ENCODE assay signal across 8 cellular contexts in genomic region chr19:56105090-56105701, GRCh38. TPM values are rescaled to one million over a fixed set of nuclear protein-coding genes. Genes with fewer than 3 reads are reported as not detected.
DNase-seq lines count a peak whose midpoint lies in the region; ATAC-seq, FAIRE-seq and TF ChIP-seq lines count a peak whose summit lies in the region.

No MANE protein-coding gene starts in this region.

- H3K27me3 ChIP-seq in HCT116 (ENCODE audit: insufficient read depth, low read length) (no peaks in the 10 kb centered on the region), RWPE2 (ENCODE audit: insufficient read depth, poor library complexity, severe bottlenecking) (no peaks in the 10 kb centered on the region), ascending aorta (no peaks in the 10 kb centered on the region), right atrium auricular region (no peaks in the 10 kb centered on the region), MM.1S (replicated peaks; ENCODE audit: insufficient read depth, low read length) (no peaks in the 10 kb centered on the region)

- H3K79me2 ChIP-seq in HCT116 (ENCODE audit: insufficient read depth, low read length) (peaks cover 94% of the 10 kb centered on the region), MM.1S (ENCODE audit: low read length) (peaks cover 87% of the 10 kb centered on the region)

- RAD21 ChIA-PET in HCT116 (lab: Charles Lee; ENCODE audit: low non-redundant PET in 1 of 2, low total read pairs in 2 of 2, uncharacterized antibody in 2 of 2, unreplicated experiment in 2 of 2) = no interaction called here

- H2AFZ ChIP-seq in HCT116 (ENCODE audit: low read depth, low read length, poor library complexity, severe bottlenecking) (no peak overlapping the region), MM.1S (ENCODE audit: low read length) (no peak overlapping the region)

- CTCF ChIA-PET in A549 (lab: Yijun Ruan, JAX) (interaction anchor here (0.9 to 2.1 kb wide), 12 partner anchors 9 to 228 kb away, joined by 3 to 13 read pairs (median 4); partner anchors contain the start of gene ZNF444), HCT116 (lab: Charles Lee) (interaction anchor here (1.0 to 1.4 kb wide), 6 partner anchors 9 to 228 kb away, joined by 3 to 8 read pairs (median 4); no protein-coding TSS in a partner anchor)

- TF ChIP-seq CTCF in A549 (IDR thresholded peaks at IDR 0.05) (peak; percentile 58), HCT116 (IDR thresholded peaks at IDR 0.05 in 2 of 3, conservative IDR thresholded peaks at IDR 0.05 in 1 of 3; ENCODE audit: borderline replicate concordance in 1 of 3, insufficient read depth in 1 of 3, low read depth in 2 of 3, low read length in 2 of 3) (peak; percentile 25 to 75 (median 61); a peak in 4 of 6 replicates), RWPE2 (IDR thresholded peaks at IDR 0.05; ENCODE audit: poor library complexity, severe bottlenecking) (peak; percentile 53), ascending aorta (IDR thresholded peaks at IDR 0.05) (peak; percentile 65 to 81 (median 81)), right atrium auricular region (IDR thresholded peaks at IDR 0.05) (peak; percentile 43 to 83), MM.1S (IDR thresholded peaks at IDR 0.05; ENCODE audit: low read length) (no peak)

- peak; percentile 72 to 85 for ATAC-seq in A549
- peak; percentile 90 for ATAC-seq in HCT116
- ATAC-seq in RWPE2 (ENCODE audit: low read depth) = peak; percentile 60

- H3K36me3 ChIP-seq in HCT116 (ENCODE audit: control insufficient read depth in 1 of 2, insufficient read depth in 2 of 2, low read length in 2 of 2) (peaks cover 0 to 9% of the 10 kb centered on the region in 2 experiments; a peak in 2 of 4 replicates), RWPE2 (ENCODE audit: low read depth) (peaks cover 31% of the 10 kb centered on the region), ascending aorta (peaks cover 19 to 26% of the 10 kb centered on the region in 2 donors), right atrium auricular region (peaks cover 16% of the 10 kb centered on the region), MM.1S (replicated peaks; ENCODE audit: insufficient read depth, low read length) (peaks cover 3% of the 10 kb centered on the region; the same call in 1 of the 2 replicates)

- POLR2A ChIA-PET in A549 (lab: Yijun Ruan, JAX) = interaction anchor here (0.6 to 1.5 kb wide), 3 partner anchors 15 to 35 kb away, joined by 3 to 5 read pairs (median 3); partner anchors contain the start of gene ZNF444
- POLR2A ChIA-PET in HCT116 (lab: Charles Lee) = no interaction called here

- H4K20me1 ChIP-seq in HCT116 (ENCODE audit: insufficient read depth) = peaks cover 4% of the 10 kb centered on the region; the same call in 1 of the 2 replicates
- H4K20me1 ChIP-seq in MM.1S (ENCODE audit: insufficient read depth, low read length) = peaks cover 6% of the 10 kb centered on the region; the same call in 1 of the 2 replicates

- TF ChIP-seq RAD21 in A549 (conservative IDR thresholded peaks at IDR 0.05 in 1 of 2, IDR thresholded peaks at IDR 0.05 in 1 of 2) (peak; percentile 43 to 44; a peak in 3 of 5 replicates), HCT116 (IDR thresholded peaks at IDR 0.05; ENCODE audit: low read depth) (no peak; the same call in 1 of the 2 replicates)

- DNase-seq in A549 (ENCODE audit: low read depth in 1 of 2, low spot score in 1 of 2) (peak; percentile 57 to 77), HCT116 (ENCODE audit: low read depth, low spot score) (peak; percentile 15), RWPE2 (ENCODE audit: low spot score) (no peak), ascending aorta (ENCODE audit: low spot score in 2 of 2) (peak in 1 of 2 donors; percentile 86), right atrium auricular region (ENCODE audit: low spot score) (peak; percentile 81), posterior vena cava (ENCODE audit: low spot score) (peak; percentile 91), NCI-H1048 (lab: John Stamatoyannopoulos, UW) (no peak), MM.1S (no peak)

- intact Hi-C loops in HCT116 (cut with micrococcal nuclease) (no loop called here), ascending aorta (cut with DNase I) (loop anchor here (1.0 kb wide), 3 partner anchors 16 to 66 kb away; partner anchors contain the start of genes ZNF444 and ZNF787), posterior vena cava (cut with DNase I) (no loop called here)

- BruUV-seq in HCT116 (replicated peaks; lab: Mats Ljungman, UMichigan) = no TSS peak

- H3K9me2 ChIP-seq in HCT116 (ENCODE audit: insufficient read depth) (no peaks in the 10 kb centered on the region), MM.1S (replicated peaks; ENCODE audit: insufficient read depth, low read length) (no peaks in the 10 kb centered on the region)

- H3K4me2 ChIP-seq in A549 (no peak overlapping the region), HCT116 (ENCODE audit: low read length) (no peak overlapping the region), MM.1S (ENCODE audit: low read depth, low read length) (no peak overlapping the region)

- WGBS in A549 (ENCODE audit: missing lambda C conversion rate) = 50% methylated on average over 22 of the region's 22 CpGs

- H3K9ac ChIP-seq in HCT116 (ENCODE audit: low read length) = no peak overlapping the region
- H3K9ac ChIP-seq in MM.1S (ENCODE audit: low read length) = no peak overlapping the region

- TF ChIP-seq POLR2A in A549 (IDR thresholded peaks at IDR 0.05; ENCODE audit: low read length) (no peak), HCT116 (IDR thresholded peaks at IDR 0.05; ENCODE audit: borderline replicate concordance, extremely low read depth, insufficient read depth, insufficient read length) (no peak)

- H3K4me1 ChIP-seq in A549 = no peaks in the 10 kb centered on the region
- H3K4me1 ChIP-seq in HCT116 (ENCODE audit: control insufficient read depth in 1 of 2, insufficient read depth in 2 of 2, low read length in 2 of 2) = peaks cover 0 to 9% of the 10 kb centered on the region in 2 experiments; a peak in 1 of 4 replicates
- H3K4me1 ChIP-seq in RWPE2 (ENCODE audit: insufficient read depth, poor library complexity, severe bottlenecking) = no peaks in the 10 kb centered on the region
- peaks cover 12 to 32% of the 10 kb centered on the region in 2 donors for H3K4me1 ChIP-seq in ascending aorta
- peaks cover 0 to 54% of the 10 kb centered on the region in 2 donors for H3K4me1 ChIP-seq in right atrium auricular region
- H3K4me1 ChIP-seq in MM.1S (ENCODE audit: low read length) = no peaks in the 10 kb centered on the region

- TF ChIP-seq EP300 in A549 (IDR thresholded peaks at IDR 0.05) = no peak

- H3K9me3 ChIP-seq in A549 (no peaks in the 10 kb centered on the region), HCT116 (ENCODE audit: control insufficient read depth in 1 of 2, insufficient read depth in 1 of 2, low read depth in 1 of 2, low read length in 2 of 2) (no peaks in the 10 kb centered on the region), RWPE2 (ENCODE audit: severe bottlenecking) (no peaks in the 10 kb centered on the region), ascending aorta (no peaks in the 10 kb centered on the region), right atrium auricular region (no peaks in the 10 kb centered on the region), MM.1S (replicated peaks; ENCODE audit: insufficient read depth, low read length) (no peaks in the 10 kb centered on the region)

- H3K4me3 ChIP-seq in A549 = no peak overlapping the region
- no peak overlapping the region for H3K4me3 ChIP-seq in HCT116 (replicated peaks in 1 of 2; ENCODE audit: low read depth in 1 of 2, low read length in 2 of 2)
- H3K4me3 ChIP-seq in RWPE2 (ENCODE audit: severe bottlenecking) = no peak overlapping the region
- peak overlapping the region; percentile 39 to 47 for H3K4me3 ChIP-seq in ascending aorta
- no peak overlapping the region for H3K4me3 ChIP-seq in right atrium auricular region
- H3K4me3 ChIP-seq in MM.1S (ENCODE audit: low read length) = no peak overlapping the region

- FAIRE-seq in A549 (lab: Jason Lieb, UNC) = no peak

- H3F3A ChIP-seq in MM.1S (ENCODE audit: insufficient read depth, low read length) = no peaks in the 10 kb centered on the region

- 0 out of 6 replicates have a peak overlapping the region, but pooled peaks of 1 of the 2 experiments have one; percentile 6 for H3K27ac ChIP-seq in A549
- H3K27ac ChIP-seq in HCT116 (ENCODE audit: low read depth, low read length) = no peak overlapping the region
- H3K27ac ChIP-seq in RWPE2 (ENCODE audit: poor library complexity, severe bottlenecking) = no peak overlapping the region
- H3K27ac ChIP-seq in ascending aorta = peak overlapping the region; percentile 53 to 56
- H3K27ac ChIP-seq in right atrium auricular region = peak overlapping the region; percentile 1 to 38
- no peak overlapping the region for H3K27ac ChIP-seq in MM.1S (ENCODE audit: low read length)

TF ChIP-seq in A549, 52 proteins besides CTCF, POLR2A, EP300 and RAD21 (continues in another document):
- TF ChIP-seq JUN (IDR thresholded peaks at IDR 0.05) (no peak), KDM5A (IDR thresholded peaks at IDR 0.05) (no peak), HOXA7 (CRISPR knock-in tag; IDR thresholded peaks at IDR 0.05) (no peak)

TF ChIP-seq in HCT116, 20 proteins besides CTCF, POLR2A, EP300 and RAD21 (continues in another document):
- TF ChIP-seq SIN3A (IDR thresholded peaks at IDR 0.05; ENCODE audit: low read depth) (no peak), CEBPB (IDR thresholded peaks at IDR 0.05; ENCODE audit: low read depth) (no peak), TCF7L2 (IDR thresholded peaks at IDR 0.05; ENCODE audit: borderline replicate concordance, extremely low read depth, insufficient read depth, insufficient read length) (no peak), SP1 (IDR thresholded peaks at IDR 0.05; ENCODE audit: low read depth) (no peak), EGR1 (IDR thresholded peaks at IDR 0.05; ENCODE audit: low read depth) (no peak)

RNA-seq across cellular contexts. Expression of gene ZNF787, which starts 15.9 kb away (rescaled TPM):
- 10.7 and 12.5 TPM in 2 replicates for polyA plus RNA-seq in A549 (2011; rRNA removed)
- polyA plus RNA-seq in A549 (2012; cell fraction: cytosol; rRNA removed) = 30.2 and 54.5 TPM in 2 replicates
- 44.0 and 78.8 TPM in 2 replicates for polyA plus RNA-seq in A549 (2012; cell fraction: nucleus; rRNA removed)
- polyA plus RNA-seq in A549 (2017; fragmentation: RNase III; extraction: RNeasy Plus Mini Kit Qiagen cat#74134 plus additional on column Dnase treatment) = 35.1 to 39.3 TPM (median 36.7 TPM) in 3 replicates
- polyA minus RNA-seq in A549 (2011; rRNA and poly(A)+ RNA removed) = 7.8 and 9.9 TPM in 2 replicates
- total RNA-seq in HCT116 (2021; ENCODE audit: unreplicated experiment) = 40.3 TPM
- 29.9 and 32.3 TPM in 2 replicates for polyA plus RNA-seq in HCT116 (2012)
- 18.1 TPM for total RNA-seq in ascending aorta
- 10 to 100 TPM in 1 of 2 donors, 1 to 10 TPM in 1; 6.0 to 11.8 TPM for total RNA-seq in right atrium auricular region
- 10 to 100 TPM; 19.0 to 24.7 TPM for total RNA-seq in posterior vena cava

RNA-seq across cellular contexts. Expression of gene ZNF444, which starts 35.9 kb away (rescaled TPM):
- polyA plus RNA-seq in A549 (2011; rRNA removed) (10.5 and 16.5 TPM in 2 replicates), A549 (2017; fragmentation: RNase III; extraction: RNeasy Plus Mini Kit Qiagen cat#74134 plus additional on column Dnase treatment) (23.1 to 26.2 TPM (median 25.5 TPM) in 3 replicates)
- polyA plus RNA-seq in A549 (2012; cell fraction: cytosol; rRNA removed) = 25.2 and 37.2 TPM in 2 replicates
- 65.0 and 72.7 TPM in 2 replicates for polyA plus RNA-seq in A549 (2012; cell fraction: nucleus; rRNA removed)
- 15.4 and 15.6 TPM in 2 replicates for polyA minus RNA-seq in A549 (2011; rRNA and poly(A)+ RNA removed)
- total RNA-seq in HCT116 (2021; ENCODE audit: unreplicated experiment) (31.7 TPM), ascending aorta (94.9 TPM), right atrium auricular region (10 to 100 TPM; 26.1 to 30.9 TPM), posterior vena cava (10 to 100 TPM; 17.8 to 23.8 TPM)
- 13.7 and 15.5 TPM in 2 replicates for polyA plus RNA-seq in HCT116 (2012)

Comparison
In these comparisons a context has a peak if more than half of its experiments do, and no peak if none do; other contexts are left out.
1. DNase-seq: peak in A549 (2 of 2), HCT116 (single experiment), right atrium auricular region (single experiment) and posterior vena cava (single experiment); none in RWPE2 (single experiment), NCI-H1048 (single experiment) and MM.1S (single experiment).
2. H3K27ac ChIP-seq: peak in ascending aorta (2 of 2) and right atrium auricular region (2 of 2); none in HCT116 (single experiment), RWPE2 (single experiment) and MM.1S (single experiment).
3. H3K4me3 ChIP-seq: peak in ascending aorta (2 of 2); none in A549 (single experiment), HCT116 (0 of 2), RWPE2 (single experiment), right atrium auricular region (0 of 2) and MM.1S (single experiment).
4. Of the 6 proteins assayed by ChIP-seq in both A549 and HCT116: peak only in A549: MAX and RAD21; only in HCT116: none; in both: CTCF; in neither: 3.
5. Peak in every context shown above with its lines, with median percentiles within 50 percentile points of each other: ATAC-seq.